In the genomic region with DNA sequence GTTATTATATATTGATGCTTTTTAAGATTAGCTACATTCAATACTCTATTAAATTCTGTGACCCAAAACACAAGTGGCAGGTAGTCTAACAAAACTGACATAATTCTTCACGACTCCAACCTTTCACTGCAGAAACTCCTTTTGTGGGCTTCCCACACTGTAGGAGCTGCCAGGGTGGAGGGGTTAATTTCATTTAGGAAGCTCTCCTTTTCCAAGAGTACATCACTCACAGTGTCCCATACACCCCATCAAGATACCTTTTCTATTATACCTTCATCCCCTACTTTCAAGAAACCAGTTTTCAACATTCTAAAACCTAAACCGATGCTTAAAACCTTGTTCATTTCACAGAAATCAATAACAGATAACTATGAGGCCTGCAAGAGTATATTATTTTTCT, we compare ENCODE assay signal across 8 cellular contexts. TPM values are rescaled to one million over a fixed set of nuclear protein-coding genes. Genes with fewer than 3 reads are reported as not detected.
DNase-seq lines count a peak whose midpoint lies in the region; ATAC-seq and TF ChIP-seq lines count a peak whose summit lies in the region.

No MANE protein-coding gene starts in this region.

- H3K36me3 Mint-ChIP-seq in T-helper 2 cell treated with Interferon-gamma antibody and Interleukin-4, amounts not matched to agents 5 μg/mL and 100 μg/mL, for 36 hours (ENCODE audit: low read depth): peaks cover 27% of the 10 kb centered on the region
- no peaks in the 10 kb centered on the region for H3K36me3 Mint-ChIP-seq in T-helper 17 cell (ENCODE audit: low read depth)

- peak overlapping the region; percentile 96 for H3K4me3 Mint-ChIP-seq in T-helper 2 cell treated with Interferon-gamma antibody and Interleukin-4, amounts not matched to agents 5 μg/mL and 100 μg/mL, for 36 hours
- peak overlapping the region; percentile 96 for H3K4me3 Mint-ChIP-seq in T-helper 17 cell

- H3K4me1 Mint-ChIP-seq in T-helper 2 cell treated with Interferon-gamma antibody and Interleukin-4, amounts not matched to agents 5 μg/mL and 100 μg/mL, for 36 hours (ENCODE audit: low read depth): peaks cover 50% of the 10 kb centered on the region
- peaks cover 35% of the 10 kb centered on the region for H3K4me1 Mint-ChIP-seq in T-helper 17 cell

- ATAC-seq in T-helper 17 cell (no peak), HG03196 (IDR thresholded peaks at IDR 0.05; ENCODE audit: unreplicated experiment) (no peak)

- intact Hi-C loops in left ventricle myocardium inferior (cut with micrococcal nuclease): no loop called here

- H3K4me3 ChIP-seq in left ventricle myocardium inferior (peak overlapping the region; percentile 99), smooth muscle cell (peak overlapping the region; percentile 88)

- H3K36me3 ChIP-seq in left ventricle myocardium inferior: no peaks in the 10 kb centered on the region
- H3K36me3 ChIP-seq in smooth muscle cell (ENCODE audit: low read depth): no peaks in the 10 kb centered on the region

- H3F3A ChIP-seq in smooth muscle cell (ENCODE audit: low read depth): peaks cover 13% of the 10 kb centered on the region

- peaks cover 52% of the 10 kb centered on the region for H3K4me1 ChIP-seq in left ventricle myocardium inferior
- H3K4me1 ChIP-seq in smooth muscle cell (ENCODE audit: low read depth): peaks cover 22% of the 10 kb centered on the region

- peak overlapping the region; percentile 96 for H3K27ac Mint-ChIP-seq in T-helper 2 cell treated with Interferon-gamma antibody and Interleukin-4, amounts not matched to agents 5 μg/mL and 100 μg/mL, for 36 hours
- peak overlapping the region; percentile 94 for H3K27ac Mint-ChIP-seq in T-helper 17 cell

- peaks cover 4% of the 10 kb centered on the region for H3K9me3 Mint-ChIP-seq in T-helper 2 cell treated with Interferon-gamma antibody and Interleukin-4, amounts not matched to agents 5 μg/mL and 100 μg/mL, for 36 hours

- no peaks in the 10 kb centered on the region for H3K27me3 ChIP-seq in left ventricle myocardium inferior (ENCODE audit: low read depth)
- no peaks in the 10 kb centered on the region for H3K27me3 ChIP-seq in smooth muscle cell (ENCODE audit: low read depth)

- no peak for DNase-seq in T-helper 2 cell treated with Interferon-gamma antibody and Interleukin-4, amounts not matched to agents 5 μg/mL and 100 μg/mL, for 36 hours (ENCODE audit: low spot score)
- no peak for DNase-seq in T-helper 2 cell
- no peak for DNase-seq in T-helper 17 cell
- DNase-seq in left ventricle myocardium inferior: no peak
- DNase-seq in smooth muscle cell (lab: John Stamatoyannopoulos, UW; ENCODE audit: unreplicated experiment): no peak
- no peak for DNase-seq in GF-D8 (lab: John Stamatoyannopoulos, UW)
- DNase-seq in SW 1271 (lab: John Stamatoyannopoulos, UW): no peak

- TF ChIP-seq CTCF in left ventricle myocardium inferior (IDR thresholded peaks at IDR 0.05; ENCODE audit: borderline replicate concordance) (no peak), smooth muscle cell (IDR thresholded peaks at IDR 0.05; ENCODE audit: borderline replicate concordance, insufficient read depth, poor library complexity, severe bottlenecking) (no peak)

- WGBS in smooth muscle cell (ENCODE audit: low lambda C conversion rate): 32% methylated on average over 2 of the region's 2 CpGs

- H2AFZ ChIP-seq in smooth muscle cell (ENCODE audit: low read depth): peak overlapping the region; percentile 98

- H3K27ac ChIP-seq in left ventricle myocardium inferior (replicated peaks) (peak overlapping the region; percentile 90), smooth muscle cell (ENCODE audit: low read depth) (peak overlapping the region; percentile 77)

- H3K9me3 ChIP-seq in T-helper 17 cell (ENCODE audit: control insufficient read depth, low read length, poor library complexity, severe bottlenecking) (no peaks in the 10 kb centered on the region), left ventricle myocardium inferior (replicated peaks) (no peaks in the 10 kb centered on the region), smooth muscle cell (replicated peaks; ENCODE audit: low read depth) (no peaks in the 10 kb centered on the region)

- peak overlapping the region; percentile 93 for H3K9ac ChIP-seq in smooth muscle cell (ENCODE audit: low read depth)

- H3K79me2 ChIP-seq in smooth muscle cell (ENCODE audit: low read depth): peaks cover 49% of the 10 kb centered on the region

- H3K27me3 Mint-ChIP-seq in T-helper 2 cell treated with Interferon-gamma antibody and Interleukin-4, amounts not matched to agents 5 μg/mL and 100 μg/mL, for 36 hours (ENCODE audit: low read depth): no peaks in the 10 kb centered on the region
- H3K27me3 Mint-ChIP-seq in T-helper 17 cell: no peaks in the 10 kb centered on the region

- no peaks in the 10 kb centered on the region for H4K20me1 ChIP-seq in smooth muscle cell (ENCODE audit: low read depth)

- H3K4me2 ChIP-seq in smooth muscle cell: peak overlapping the region; percentile 99

RNA-seq across cellular contexts. Expression of a gene that starts 0.8 kb away (rescaled TPM):
- total RNA-seq in T-helper 17 cell (10 to 100 TPM; 10.5 to 16.1 TPM), left ventricle myocardium inferior (5.9 TPM), smooth muscle cell (18.6 and 18.8 TPM in 2 replicates)
- polyA plus RNA-seq in smooth muscle cell: 13.1 and 14.5 TPM in 2 replicates
